Comparison of ENCODE assay signal across 13 cellular contexts in genomic region chr11:27721505-27722116, GRCh38. TPM values are rescaled to one million over a fixed set of nuclear protein-coding genes. Genes with fewer than 3 reads are reported as not detected.
DNase-seq lines count a peak whose midpoint lies in the region; ATAC-seq, FAIRE-seq and TF ChIP-seq lines count a peak whose summit lies in the region.
"Had no signal": no experiment of that assay in that cellular context is flagged by ENCODE, and none has a peak within 500 bp of the region (broad histone marks: within the 10 kb centered on the region; RNA-seq: fewer than 3 reads in every experiment).

No MANE protein-coding gene starts in this region.

- H3K4me3 ChIP-seq in A549 (peak overlapping the region; percentile 50), GM23248 (peak overlapping the region; percentile 81), brain microvascular endothelial cell (ENCODE audit: low read depth, low read length) (peak overlapping the region; percentile 61), kidney epithelial cell (ENCODE audit: low read depth, low read length) (peak overlapping the region; percentile 59)

- ATAC-seq in A549, result no peak
- no peak for ATAC-seq in T-cell (replicated peaks in 1 of 4)
- no peak for ATAC-seq in natural killer cell treated with Interleukin-12 subunit alpha and Interleukin-12 subunit beta and Interleukin-15 and Interleukin-18, amount 100 ng/mL, for 72 hours
- ATAC-seq: activated CD8-positive, alpha-beta T cell treated with anti-CD3 and anti-CD28 coated beads, Interleukin-2, amount 10 ng/mL, durations not matched to agents 7 days and 5 days had no signal

- H3K79me2 ChIP-seq in GM23248 (ENCODE audit: insufficient read depth), result no peaks in the 10 kb centered on the region

- H3K36me3 ChIP-seq in GM23248 (ENCODE audit: low read depth) (no peaks in the 10 kb centered on the region), brain microvascular endothelial cell (replicated peaks) (no peaks in the 10 kb centered on the region), kidney epithelial cell (ENCODE audit: control insufficient read depth, insufficient read depth, low read length) (no peaks in the 10 kb centered on the region)
- H3K36me3 ChIP-seq: heart right ventricle had no signal

- H3K4me2 ChIP-seq in A549 (peak overlapping the region; percentile 95), GM23248 (ENCODE audit: unreplicated experiment) (peak overlapping the region; percentile 81)

- H3K9me3 Mint-ChIP-seq in T-cell, result peaks cover 6 to 18% (median 11%) of the 10 kb centered on the region in 3 donors
- peaks cover 16% of the 10 kb centered on the region for H3K9me3 Mint-ChIP-seq in natural killer cell treated with Interleukin-12 subunit alpha and Interleukin-12 subunit beta and Interleukin-15 and Interleukin-18, amount 100 ng/mL, for 72 hours

- H3K27me3 Mint-ChIP-seq in T-cell, result peaks cover 63 to 72% of the 10 kb centered on the region in 2 donors
- peaks cover 33 to 48% of the 10 kb centered on the region in 2 donors for H3K27me3 Mint-ChIP-seq in natural killer cell treated with Interleukin-12 subunit alpha and Interleukin-12 subunit beta and Interleukin-15 and Interleukin-18, amount 100 ng/mL, for 72 hours

- H3K27ac Mint-ChIP-seq in T-cell, result no peak overlapping the region
- no peak overlapping the region for H3K27ac Mint-ChIP-seq in natural killer cell treated with Interleukin-12 subunit alpha and Interleukin-12 subunit beta and Interleukin-15 and Interleukin-18, amount 100 ng/mL, for 72 hours
- H3K27ac Mint-ChIP-seq: activated CD8-positive, alpha-beta T cell treated with anti-CD3 and anti-CD28 coated beads, Interleukin-2, amount 10 ng/mL, durations not matched to agents 7 days and 5 days had no signal

- no peak overlapping the region for H3K4me3 Mint-ChIP-seq in T-cell
- no peak overlapping the region for H3K4me3 Mint-ChIP-seq in natural killer cell treated with Interleukin-12 subunit alpha and Interleukin-12 subunit beta and Interleukin-15 and Interleukin-18, amount 100 ng/mL, for 72 hours
- H3K4me3 Mint-ChIP-seq: activated CD8-positive, alpha-beta T cell treated with anti-CD3 and anti-CD28 coated beads, Interleukin-2, amount 10 ng/mL, durations not matched to agents 7 days and 5 days had no signal

- FAIRE-seq in A549 (lab: Jason Lieb, UNC), result no peak

- H4K20me1 ChIP-seq in GM23248 (ENCODE audit: insufficient read depth), result no peaks in the 10 kb centered on the region

- TF ChIP-seq CTCF in A549 (IDR thresholded peaks at IDR 0.05) (no peak), brain microvascular endothelial cell (IDR thresholded peaks at IDR 0.05; ENCODE audit: low read depth, low read length, missing control alignments) (no peak), kidney epithelial cell (IDR thresholded peaks at IDR 0.05; ENCODE audit: insufficient read depth, low read length, poor library complexity, severe bottlenecking) (no peak)

- no peak for TF ChIP-seq POLR2A in A549 (IDR thresholded peaks at IDR 0.05; ENCODE audit: low read length)

- peaks cover 6 to 12% (median 9%) of the 10 kb centered on the region in 3 donors for H3K4me1 Mint-ChIP-seq in T-cell
- peaks cover 0 to 4% of the 10 kb centered on the region in 2 donors for H3K4me1 Mint-ChIP-seq in natural killer cell treated with Interleukin-12 subunit alpha and Interleukin-12 subunit beta and Interleukin-15 and Interleukin-18, amount 100 ng/mL, for 72 hours (ENCODE audit: low read depth in 2 of 2)

- POLR2A ChIA-PET in A549 (lab: Yijun Ruan, JAX), result no interaction called here
- POLR2A ChIA-PET in T-cell (lab: Charles Lee), result no interaction called here

- in situ Hi-C loops in GM23248 (cut with MboI) (loop anchor here (25.0 kb wide), 2 partner anchors 391 to 1441 kb away; partner anchors contain the start of genes KIF18A and METTL15), brain microvascular endothelial cell (cut with HindIII; ENCODE audit: low pct_ligation_motif_present, low sequenced_read_pairs) (loop anchor here (25.0 kb wide), 1 partner anchor 191 kb away; no protein-coding TSS in a partner anchor)

- H3K9me3 ChIP-seq in A549 (no peaks in the 10 kb centered on the region; the same call in 2 of the 3 replicates), GM23248 (ENCODE audit: low read depth) (no peaks in the 10 kb centered on the region)
- H3K9me3 ChIP-seq: heart right ventricle had no signal

- no peaks in the 10 kb centered on the region for H3K9me2 ChIP-seq in GM23248 (ENCODE audit: insufficient read depth)

- CTCF ChIA-PET in A549 (lab: Yijun Ruan, JAX) (interaction anchor here (0.7 to 7.1 kb wide), 3 partner anchors 10 to 20 kb away, joined by 3 to 95 read pairs (median 4); partner anchors contain the start of gene BDNF), T-cell (lab: Charles Lee) (no interaction called here)

- 0 out of 6 replicates have a peak overlapping the region, but pooled peaks of 1 of the 2 experiments have one; percentile 62 for H3K27ac ChIP-seq in A549
- H3K27ac ChIP-seq in GM23248, result no peak overlapping the region
- no peak overlapping the region for H3K27ac ChIP-seq in brain microvascular endothelial cell
- H3K27ac ChIP-seq: heart right ventricle had no signal

- H3K4me1 ChIP-seq in A549, result peaks cover 29% of the 10 kb centered on the region
- peaks cover 18% of the 10 kb centered on the region for H3K4me1 ChIP-seq in GM23248 (ENCODE audit: insufficient read depth)

- H2AFZ ChIP-seq in GM23248, result 0 out of 2 replicates have a peak overlapping the region, but pooled peaks have one; percentile 78

- H3K9ac ChIP-seq in GM23248, result no peak overlapping the region

- H3K27me3 ChIP-seq in GM23248 (replicated peaks; ENCODE audit: insufficient read depth) (peaks cover 18% of the 10 kb centered on the region), brain microvascular endothelial cell (replicated peaks) (no peaks in the 10 kb centered on the region), kidney epithelial cell (ENCODE audit: control insufficient read depth, insufficient read depth, low read length) (peaks cover 26% of the 10 kb centered on the region)

- H3F3A ChIP-seq in GM23248 (ENCODE audit: insufficient read depth), result peaks cover 10% of the 10 kb centered on the region

- no peaks in the 10 kb centered on the region for H3K36me3 Mint-ChIP-seq in T-cell
- peaks cover 23% of the 10 kb centered on the region for H3K36me3 Mint-ChIP-seq in natural killer cell treated with Interleukin-12 subunit alpha and Interleukin-12 subunit beta and Interleukin-15 and Interleukin-18, amount 100 ng/mL, for 72 hours

- WGBS in A549 (ENCODE audit: missing lambda C conversion rate), result 44% methylated on average over 26 of the region's 32 CpGs
- 4 to 6% methylated on average over 29 to 32 of the region's 32 CpGs for WGBS in GM23248 (ENCODE audit: low coverage in 1 of 2, low lambda C conversion rate in 2 of 2, missing lambda C conversion rate in 2 of 2), 2 experiments

- no peak for TF ChIP-seq EP300 in A549 (IDR thresholded peaks at IDR 0.05)

- TF ChIP-seq RAD21 in A549 (conservative IDR thresholded peaks at IDR 0.05 in 1 of 2, IDR thresholded peaks at IDR 0.05 in 1 of 2), result no peak

- DNase-seq in A549 (ENCODE audit: low read depth in 1 of 2, low spot score in 1 of 2), result no peak
- DNase-seq in GM23248, result no peak
- no peak for DNase-seq in brain microvascular endothelial cell
- DNase-seq in kidney epithelial cell (ENCODE audit: low read depth), result no peak
- DNase-seq in T-cell, result no peak
- DNase-seq in cerebellar nuclear complex (lab: John Stamatoyannopoulos, UW), result no peak
- DNase-seq in natural killer cell treated with Interleukin-12 subunit alpha and Interleukin-12 subunit beta and Interleukin-15 and Interleukin-18, amount 100 ng/mL, for 72 hours (ENCODE audit: low spot score), result no peak
- no peak for DNase-seq in SHP77 (lab: John Stamatoyannopoulos, UW)
- DNase-seq: GOT3, heart right ventricle, NCI-H187 treated with DMSO at 0.1 percent for 48 hours, RPMI8226 had no signal

TF ChIP-seq in A549, 52 proteins besides CTCF, POLR2A, EP300 and RAD21 (continues in another document):
- TF ChIP-seq HOXB13 (CRISPR knock-in tag; IDR thresholded peaks at IDR 0.05; ENCODE audit: low read depth), result no peak
- TF ChIP-seq RARB (CRISPR knock-in tag; IDR thresholded peaks at IDR 0.05), result no peak
- no peak for TF ChIP-seq ESRRA (IDR thresholded peaks at IDR 0.05; ENCODE audit: borderline replicate concordance, low read length)
- TF ChIP-seq MAX (IDR thresholded peaks at IDR 0.05), result no peak
- no peak for TF ChIP-seq MAFK (IDR thresholded peaks at IDR 0.05; ENCODE audit: partially characterized antibody)
- no peak for TF ChIP-seq BHLHE40 (IDR thresholded peaks at IDR 0.05; ENCODE audit: low read depth, low read length)
- no peak for TF ChIP-seq ATOH8 (CRISPR knock-in tag; IDR thresholded peaks at IDR 0.05; ENCODE audit: low read depth)
- no peak for TF ChIP-seq HES2 (IDR thresholded peaks at IDR 0.05)
- TF ChIP-seq NPAS2 (CRISPR knock-in tag; IDR thresholded peaks at IDR 0.05; ENCODE audit: borderline replicate concordance), result no peak
- no peak for TF ChIP-seq MYC (IDR thresholded peaks at IDR 0.05; ENCODE audit: borderline replicate concordance, low read length)
- no peak for TF ChIP-seq RNF2 (IDR thresholded peaks at IDR 0.05; ENCODE audit: borderline replicate concordance, low read depth)

RNA-seq across cellular contexts. Expression of gene BDNF, which starts 21.4 kb away (rescaled TPM):
- polyA plus RNA-seq in A549 (2011; rRNA removed), result 25.4 and 33.7 TPM in 2 replicates
- 11.5 and 13.1 TPM in 2 replicates for polyA plus RNA-seq in A549 (2012; cell fraction: cytosol; rRNA removed)
- polyA plus RNA-seq in A549 (2012; cell fraction: nucleus; rRNA removed), result 14.7 and 21.5 TPM in 2 replicates
- polyA plus RNA-seq in A549 (2017; fragmentation: RNase III; extraction: RNeasy Plus Mini Kit Qiagen cat#74134 plus additional on column Dnase treatment), result 15.6 to 18.8 TPM (median 16.4 TPM) in 3 replicates
- 22.4 and 27.3 TPM in 2 replicates for polyA minus RNA-seq in A549 (2011; rRNA and poly(A)+ RNA removed)
- total RNA-seq in GM23248 (2014; rRNA removed; shearing (Covaris generic)), result 63.6 and 64.1 TPM in 2 replicates
- polyA plus RNA-seq in GM23248 (2016; fragmentation: Nextera tagmentation; extraction: Ambion mirVana), result 58.1 and 59.7 TPM in 2 replicates
- 4.3 and 4.8 TPM in 2 replicates for total RNA-seq in kidney epithelial cell
- under 1 TPM in 1 of 5 donors, not detected in 4; 0.09 TPM for total RNA-seq in T-cell
- total RNA-seq in natural killer cell treated with Interleukin-12 subunit alpha and Interleukin-12 subunit beta and Interleukin-15 and Interleukin-18, amount 100 ng/mL, for 72 hours, result not detected
- total RNA-seq: activated CD8-positive, alpha-beta T cell treated with anti-CD3 and anti-CD28 coated beads, Interleukin-2, amount 10 ng/mL, durations not matched to agents 7 days and 5 days had no signal

Comparison
In these comparisons a context has a peak if more than half of its experiments do, and no peak if none do; other contexts are left out.
1. RNA of gene BDNF, which starts 21.4 kb away (total RNA-seq): 63.6 to 64.1 TPM in GM23248; 4.3 to 4.8 TPM in kidney epithelial cell, 0.09 TPM in T-cell and not detected in natural killer cell treated with Interleukin-12 subunit alpha and Interleukin-12 subunit beta and Interleukin-15 and Interleukin-18, amount 100 ng/mL, for 72 hours; every median in the first group is over 10 times any median in the second.
2. Peak in every context shown above with its lines, with median percentiles within 50 percentile points of each other: H3K4me3 ChIP-seq.